In the genomic region with DNA sequence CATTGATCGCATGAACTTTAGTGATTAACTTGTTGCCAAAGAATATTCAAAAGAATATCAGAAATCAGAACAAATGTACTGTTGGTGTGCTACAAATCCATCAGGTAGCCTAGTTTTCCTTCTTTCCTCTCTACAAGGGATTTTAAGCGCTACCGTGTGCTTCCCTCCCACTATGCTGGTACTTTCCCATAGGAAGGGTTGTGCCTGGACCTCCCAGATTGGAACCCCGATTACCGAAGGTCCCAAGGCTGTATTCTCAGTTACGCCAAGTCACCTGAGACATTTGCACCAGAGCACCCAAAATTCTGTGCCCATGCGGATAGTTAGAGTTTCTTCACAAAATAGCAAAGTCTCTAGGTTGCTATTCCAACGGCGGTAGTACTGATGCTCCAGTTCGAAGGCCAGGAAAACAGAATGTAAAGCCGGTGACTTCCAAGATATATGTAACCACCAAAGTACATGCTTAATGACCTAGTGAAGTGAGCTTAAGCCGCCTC, we compare ENCODE assay signal across 8 cellular contexts. TPM values are rescaled to one million over a fixed set of nuclear protein-coding genes. Genes with fewer than 3 reads are reported as not detected.
DNase-seq lines count a peak whose midpoint lies in the region; ATAC-seq, FAIRE-seq and TF ChIP-seq lines count a peak whose summit lies in the region.

No MANE protein-coding gene starts in this region.

- H3K9me3 Mint-ChIP-seq in activated CD4-positive, alpha-beta T cell treated with anti-CD3 and anti-CD28 coated beads for 36 hours (ENCODE audit: low read depth): no peaks in the 10 kb centered on the region
- H3K9me3 Mint-ChIP-seq in naive thymus-derived CD4-positive, alpha-beta T cell: no peaks in the 10 kb centered on the region

- POLR2A ChIA-PET in activated CD4-positive, alpha-beta T cell treated with anti-CD3 and anti-CD28 coated beads for 36 hours (lab: Charles Lee): interaction anchor here (0.6 to 2.0 kb wide), 13 partner anchors 10 to 240 kb away, joined by 3 to 23 read pairs (median 4); partner anchors contain the start of genes BLOC1S6 and SHF
- POLR2A ChIA-PET in naive thymus-derived CD4-positive, alpha-beta T cell (lab: Charles Lee): interaction anchor here (0.7 to 3.0 kb wide), 17 partner anchors 11 to 1577 kb away, joined by 3 to 53 read pairs (median 5); partner anchors contain the start of genes BLOC1S6 and MFAP1

- TF ChIP-seq CTCF in colonic mucosa (IDR thresholded peaks at IDR 0.05): no peak

- FAIRE-seq in H54 (lab: Jason Lieb, UNC): no peak

- no peak overlapping the region for H3K27ac ChIP-seq in Karpas-422 (ENCODE audit: low read length)
- H3K27ac ChIP-seq in colonic mucosa: peak overlapping the region; percentile 89
- H3K27ac ChIP-seq in naive thymus-derived CD4-positive, alpha-beta T cell (ENCODE audit: low read depth, low read length): peak overlapping the region; percentile 83

- H3K4me2 ChIP-seq in Karpas-422 (ENCODE audit: low read depth, low read length, poor library complexity, severe bottlenecking): peak overlapping the region; percentile 96

- H3K27ac Mint-ChIP-seq in activated CD4-positive, alpha-beta T cell treated with anti-CD3 and anti-CD28 coated beads for 36 hours: peak overlapping the region; percentile 98
- H3K27ac Mint-ChIP-seq in naive thymus-derived CD4-positive, alpha-beta T cell: peak overlapping the region; percentile 91 to 98 (median 95)

- H3K9me2 ChIP-seq in Karpas-422 (replicated peaks; ENCODE audit: insufficient read depth, low read length): no peaks in the 10 kb centered on the region

- H3K27me3 Mint-ChIP-seq in activated CD4-positive, alpha-beta T cell treated with anti-CD3 and anti-CD28 coated beads for 36 hours: no peaks in the 10 kb centered on the region
- peaks cover 0 to 20% (median 0%) of the 10 kb centered on the region in 5 donors for H3K27me3 Mint-ChIP-seq in naive thymus-derived CD4-positive, alpha-beta T cell

- H3K4me3 ChIP-seq in Karpas-422 (ENCODE audit: low read length) (peak overlapping the region; percentile 74), colonic mucosa (peak overlapping the region; percentile 94)
- peak overlapping the region; percentile 86 for H3K4me3 ChIP-seq in naive thymus-derived CD4-positive, alpha-beta T cell (ENCODE audit: low read length)

- peak; percentile 2 for ATAC-seq in activated CD4-positive, alpha-beta T cell treated with anti-CD3 and anti-CD28 coated beads for 36 hours
- no peak for ATAC-seq in naive thymus-derived CD4-positive, alpha-beta T cell

- peaks cover 34% of the 10 kb centered on the region for H3K4me1 ChIP-seq in Karpas-422 (ENCODE audit: low read length)
- H3K4me1 ChIP-seq in colonic mucosa: peaks cover 5% of the 10 kb centered on the region
- H3K4me1 ChIP-seq in naive thymus-derived CD4-positive, alpha-beta T cell (ENCODE audit: control insufficient read depth in 2 of 2, insufficient read depth in 2 of 2, low read length in 2 of 2): peaks cover 8 to 22% of the 10 kb centered on the region in 2 donors

- H3K27me3 ChIP-seq in Karpas-422 (ENCODE audit: low read length) (no peaks in the 10 kb centered on the region), colonic mucosa (no peaks in the 10 kb centered on the region)
- H3K27me3 ChIP-seq in naive thymus-derived CD4-positive, alpha-beta T cell (ENCODE audit: control insufficient read depth in 2 of 2, insufficient read depth in 2 of 2, low read length in 2 of 2): no peaks in the 10 kb centered on the region

- peaks cover 12% of the 10 kb centered on the region for H4K20me1 ChIP-seq in Karpas-422 (ENCODE audit: insufficient read depth, low read depth, low read length)

- H2AFZ ChIP-seq in Karpas-422 (ENCODE audit: low read length): peak overlapping the region; percentile 46

- H3K9ac ChIP-seq in Karpas-422 (ENCODE audit: low read length): peak overlapping the region; percentile 76
- peak overlapping the region; percentile 58 to 99 for H3K9ac ChIP-seq in colonic mucosa (ENCODE audit: low read depth in 2 of 2, low read length in 2 of 2)

- peaks cover 41% of the 10 kb centered on the region for H3K79me2 ChIP-seq in Karpas-422 (ENCODE audit: low read length)

- CTCF ChIA-PET in activated CD4-positive, alpha-beta T cell treated with anti-CD3 and anti-CD28 coated beads for 36 hours (lab: Charles Lee): interaction anchor here (0.6 to 5.8 kb wide), 19 partner anchors 10 to 283 kb away, joined by 3 to 48 read pairs (median 5); partner anchors contain the start of gene BLOC1S6
- CTCF ChIA-PET in naive thymus-derived CD4-positive, alpha-beta T cell (lab: Charles Lee): interaction anchor here (0.9 to 3.7 kb wide), 11 partner anchors 123 to 277 kb away, joined by 3 to 36 read pairs (median 3); partner anchors contain the start of gene BLOC1S6

- H3K9me3 ChIP-seq in Karpas-422 (ENCODE audit: low read length) (no peaks in the 10 kb centered on the region), colonic mucosa (no peaks in the 10 kb centered on the region)
- H3K9me3 ChIP-seq in naive thymus-derived CD4-positive, alpha-beta T cell (ENCODE audit: control insufficient read depth in 2 of 3, low read length in 3 of 3): no peaks in the 10 kb centered on the region

- no peak for TF ChIP-seq POLR2A in H54 (IDR thresholded peaks at IDR 0.05; ENCODE audit: low read depth, low read length)

- H3K36me3 ChIP-seq in Karpas-422 (ENCODE audit: insufficient read depth, low read length) (peaks cover 13% of the 10 kb centered on the region), colonic mucosa (no peaks in the 10 kb centered on the region)
- H3K36me3 ChIP-seq in naive thymus-derived CD4-positive, alpha-beta T cell (ENCODE audit: control insufficient read depth in 2 of 3, insufficient read depth in 3 of 3, low read length in 3 of 3): peaks cover 0 to 10% (median 8%) of the 10 kb centered on the region in 3 experiments

- H3K4me3 Mint-ChIP-seq in activated CD4-positive, alpha-beta T cell treated with anti-CD3 and anti-CD28 coated beads for 36 hours: peak overlapping the region; percentile 98
- peak overlapping the region; percentile 88 to 99 (median 96) for H3K4me3 Mint-ChIP-seq in naive thymus-derived CD4-positive, alpha-beta T cell

- peaks cover 15% of the 10 kb centered on the region for H3K36me3 Mint-ChIP-seq in activated CD4-positive, alpha-beta T cell treated with anti-CD3 and anti-CD28 coated beads for 36 hours (ENCODE audit: low read depth)
- peaks cover 0 to 12% (median 2%) of the 10 kb centered on the region in 5 donors for H3K36me3 Mint-ChIP-seq in naive thymus-derived CD4-positive, alpha-beta T cell

- DNase-seq in activated CD4-positive, alpha-beta T cell treated with anti-CD3 and anti-CD28 coated beads for 36 hours: no peak
- DNase-seq in activated CD4-positive, alpha-beta T cell treated with anti-CD3 and anti-CD28 coated beads, Interleukin-2, amount 50 U/mL, for 1 hour: no peak
- DNase-seq in Karpas-422 (no peak), colonic mucosa (no peak), NCI-H2196 treated with DMSO at 0.1 percent for 48 hours (lab: John Stamatoyannopoulos, UW; ENCODE audit: unreplicated experiment) (no peak), GF-D8 (lab: John Stamatoyannopoulos, UW) (no peak), H54 (ENCODE audit: insufficient read length, low spot score) (no peak)
- no peak for DNase-seq in naive thymus-derived CD4-positive, alpha-beta T cell

- intact Hi-C loops in activated CD4-positive, alpha-beta T cell treated with anti-CD3 and anti-CD28 coated beads for 36 hours (cut with DNase I, micrococcal nuclease): loop anchor here (1.0 to 5.0 kb wide), 17 partner anchors 23 to 975 kb away; partner anchors contain the start of genes BLOC1S6 (in 2 of the 2), B2M (in 1 of the 2), CTDSPL2 (in 1 of the 2) and GATM (in 1 of the 2)
- intact Hi-C loops in colonic mucosa (cut with DNase I): loop anchor here (5.0 kb wide), 1 partner anchor 199 kb away; no protein-coding TSS in a partner anchor
- intact Hi-C loops in naive thymus-derived CD4-positive, alpha-beta T cell (cut with micrococcal nuclease): loop anchor here (1.0 to 5.0 kb wide), 18 partner anchors 13 to 1577 kb away; partner anchors contain the start of genes BLOC1S6 (in 2 of the 2), GATM (in 2 of the 2), MFAP1 (in 1 of the 2) and SLC30A4 (in 1 of the 2)

- peaks cover 27% of the 10 kb centered on the region for H3K4me1 Mint-ChIP-seq in activated CD4-positive, alpha-beta T cell treated with anti-CD3 and anti-CD28 coated beads for 36 hours
- peaks cover 12 to 37% (median 36%) of the 10 kb centered on the region in 7 donors for H3K4me1 Mint-ChIP-seq in naive thymus-derived CD4-positive, alpha-beta T cell

RNA-seq across cellular contexts. Expression of gene GATM, which starts 23.4 kb away (rescaled TPM):
- 1 to 10 TPM; 2.5 to 3.4 TPM for total RNA-seq in activated CD4-positive, alpha-beta T cell treated with anti-CD3 and anti-CD28 coated beads for 36 hours
- total RNA-seq in Karpas-422 (2014; rRNA removed; shearing (Covaris generic); ENCODE audit: low replicate concordance): 13.7 and 29.0 TPM in 2 replicates
- 10 to 100 TPM in 1 of 2 donors, 1 to 10 TPM in 1; 6.4 to 17.9 TPM for total RNA-seq in colonic mucosa
- 1 to 10 TPM in 3 of 5 experiments, under 1 TPM in 2; 0.29 to 2.4 (median 1.6) TPM for total RNA-seq in naive thymus-derived CD4-positive, alpha-beta T cell
- polyA plus RNA-seq in naive thymus-derived CD4-positive, alpha-beta T cell: under 1 TPM in 1 of 2 donors, not detected in 1; 0.14 TPM
